In the genomic region with DNA sequence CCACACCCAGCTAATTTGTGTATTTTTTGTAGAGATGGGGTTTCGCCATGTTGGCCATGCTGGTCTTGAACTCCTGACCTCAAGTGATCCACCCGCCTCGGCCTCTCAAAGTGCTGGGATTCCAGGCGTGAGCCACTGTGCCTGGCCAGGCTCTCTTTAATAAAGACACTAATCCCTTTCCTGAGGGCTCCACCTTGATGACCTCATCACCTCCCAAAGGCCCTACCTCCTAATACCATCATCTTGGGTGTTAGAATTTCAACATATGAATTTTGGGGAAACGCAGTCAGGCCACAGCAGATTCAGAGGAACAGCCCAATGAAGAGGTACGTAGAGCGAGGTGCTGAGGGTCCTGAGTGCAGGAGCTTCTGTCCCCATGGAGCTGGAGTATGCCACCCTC, we compare ENCODE assay signal across 2 cellular contexts.
TF ChIP-seq lines count a peak whose summit lies in the region.
"Not testable (repeated sequence)": the region's sequence is repeated elsewhere in the genome, so short reads cannot be mapped to it uniquely, and the experiment has no call there.

No MANE protein-coding gene starts in this region.

TF ChIP-seq in K562, 482 proteins besides CTCF, POLR2A, EP300 and RAD21:
- TF ChIP-seq, protein P1, sequence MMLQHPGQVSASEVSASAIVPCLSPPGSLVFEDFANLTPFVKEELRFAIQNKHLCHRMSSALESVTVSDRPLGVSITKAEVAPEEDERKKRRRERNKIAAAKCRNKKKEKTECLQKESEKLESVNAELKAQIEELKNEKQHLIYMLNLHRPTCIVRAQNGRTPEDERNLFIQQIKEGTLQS (IDR thresholded peaks at IDR 0.05), result peak; percentile 69
- TF ChIP-seq, protein P1 (CRISPR knock-in tag; conservative IDR thresholded peaks at IDR 0.05), result not testable (repeated sequence)

TF ChIP-seq in HepG2, 621 proteins besides CTCF, POLR2A, EP300 and RAD21:
- TF ChIP-seq, protein P2, sequence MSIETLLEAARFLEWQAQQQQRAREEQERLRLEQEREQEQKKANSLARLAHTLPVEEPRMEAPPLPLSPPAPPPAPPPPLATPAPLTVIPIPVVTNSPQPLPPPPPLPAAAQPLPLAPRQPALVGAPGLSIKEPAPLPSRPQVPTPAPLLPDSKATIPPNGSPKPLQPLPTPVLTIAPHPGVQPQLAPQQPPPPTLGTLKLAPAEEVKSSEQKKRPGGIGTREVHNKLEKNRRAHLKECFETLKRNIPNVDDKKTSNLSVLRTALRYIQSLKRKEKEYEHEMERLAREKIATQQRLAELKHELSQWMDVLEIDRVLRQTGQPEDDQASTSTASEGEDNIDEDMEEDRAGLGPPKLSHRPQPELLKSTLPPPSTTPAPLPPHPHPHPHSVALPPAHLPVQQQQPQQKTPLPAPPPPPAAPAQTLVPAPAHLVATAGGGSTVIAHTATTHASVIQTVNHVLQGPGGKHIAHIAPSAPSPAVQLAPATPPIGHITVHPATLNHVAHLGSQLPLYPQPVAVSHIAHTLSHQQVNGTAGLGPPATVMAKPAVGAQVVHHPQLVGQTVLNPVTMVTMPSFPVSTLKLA (IDR thresholded peaks at IDR 0.05), result 0 out of 2 replicates have a peak, but pooled peaks have one; percentile 8
- peak; percentile 66 for TF ChIP-seq ATF7 (IDR thresholded peaks at IDR 0.05)
- TF ChIP-seq ATF7 (CRISPR knock-in tag; IDR thresholded peaks at IDR 0.05), result not testable (repeated sequence)
